8 cellular contexts compared by ENCODE assay signal in the genomic region with DNA sequence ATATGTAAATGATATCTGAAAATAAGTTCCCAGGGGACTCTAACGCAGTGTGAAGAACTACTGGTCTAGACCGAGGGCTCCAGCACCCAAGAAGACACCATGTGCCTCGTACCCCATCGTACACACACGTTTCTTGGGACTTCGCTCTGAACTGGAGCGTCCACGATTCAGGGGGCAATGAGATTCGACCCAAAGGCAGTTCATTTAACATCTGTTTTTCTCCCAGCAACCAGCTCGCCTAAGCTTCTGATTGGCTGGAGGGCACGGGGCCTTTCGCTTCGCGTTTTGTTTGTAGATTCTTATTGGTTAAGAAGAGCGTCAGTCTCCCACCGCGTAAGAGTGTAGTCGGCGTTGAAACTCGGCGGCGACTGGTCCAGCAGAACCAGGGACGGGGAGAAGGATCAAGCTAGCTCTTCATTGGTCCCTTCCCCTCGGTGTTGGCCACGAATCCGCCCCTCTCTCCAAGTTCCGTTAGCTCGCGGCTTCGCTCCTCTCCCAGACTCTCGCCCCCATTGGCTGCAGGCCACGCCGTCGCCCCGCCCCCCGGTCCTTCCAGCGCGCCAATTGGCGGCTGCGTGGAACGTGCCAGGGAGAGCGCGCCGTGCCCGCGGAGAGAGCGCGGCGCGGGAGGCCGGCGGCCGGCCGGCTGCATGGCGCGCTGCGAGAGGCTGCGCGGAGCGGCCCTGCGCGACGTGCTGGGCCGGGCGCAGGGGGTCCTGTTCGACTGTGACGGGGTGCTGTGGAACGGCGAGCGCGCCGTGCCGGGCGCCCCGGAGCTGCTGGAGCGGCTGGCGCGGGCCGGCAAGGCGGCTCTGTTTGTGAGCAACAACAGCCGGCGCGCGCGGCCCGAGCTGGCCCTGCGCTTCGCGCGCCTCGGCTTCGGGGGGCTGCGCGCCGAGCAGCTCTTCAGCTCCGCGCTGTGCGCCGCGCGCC. TPM values are rescaled to one million over a fixed set of nuclear protein-coding genes. Genes with fewer than 3 reads are reported as not detected.
DNase-seq lines count a peak whose midpoint lies in the region; ATAC-seq, FAIRE-seq and TF ChIP-seq lines count a peak whose summit lies in the region.

A gene with protein sequence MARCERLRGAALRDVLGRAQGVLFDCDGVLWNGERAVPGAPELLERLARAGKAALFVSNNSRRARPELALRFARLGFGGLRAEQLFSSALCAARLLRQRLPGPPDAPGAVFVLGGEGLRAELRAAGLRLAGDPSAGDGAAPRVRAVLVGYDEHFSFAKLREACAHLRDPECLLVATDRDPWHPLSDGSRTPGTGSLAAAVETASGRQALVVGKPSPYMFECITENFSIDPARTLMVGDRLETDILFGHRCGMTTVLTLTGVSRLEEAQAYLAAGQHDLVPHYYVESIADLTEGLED (plus strand): TSS at position 591 of the 933 bp plus-strand sequence. CDS start 60 bp downstream, at position 651.

- TF ChIP-seq CTCF in prostate gland (IDR thresholded peaks at IDR 0.05), result no peak

- intact Hi-C loops in left ventricle myocardium superior (cut with micrococcal nuclease) (no loop called here), prostate gland (cut with DNase I) (no loop called here)

- TF ChIP-seq POLR2A in GM15510 (IDR thresholded peaks at IDR 0.05; ENCODE audit: borderline replicate concordance, extremely low read depth, insufficient read length) (peak; percentile 90), prostate gland (IDR thresholded peaks at IDR 0.05) (peak; percentile 43)

- under 1% methylated on average over 69 of the region's 101 CpGs for WGBS in prostate gland

- peaks cover 3% of the 10 kb centered on the region for H3K36me3 Mint-ChIP-seq in T-helper 17 cell (ENCODE audit: low read depth)

- H3K4me1 ChIP-seq in prostate gland (replicated peaks), result peaks cover 3% of the 10 kb centered on the region

- H3K36me3 ChIP-seq in prostate gland, result peaks cover 0 to 3% of the 10 kb centered on the region in 2 donors

- H3K27ac Mint-ChIP-seq in T-helper 17 cell, result peak within 1 kb of the TSS; percentile 92

- peak; percentile 98 for DNase-seq in NCI-H1694 treated with DMSO at 0.1 percent for 48 hours (lab: John Stamatoyannopoulos, UW)
- peak; percentile 97 for DNase-seq in T-helper 17 cell
- peak; percentile 99 for DNase-seq in left ventricle myocardium superior
- peak; percentile 99 for DNase-seq in prostate gland (ENCODE audit: low spot score)
- peak; percentile 99 for DNase-seq in urothelium cell line (ENCODE audit: low spot score)

- peak; percentile 98 for FAIRE-seq in urothelium cell line (lab: Jason Lieb, UNC)

- no peaks in the 10 kb centered on the region for H3K27me3 Mint-ChIP-seq in T-helper 17 cell

- H3K27ac ChIP-seq in angular gyrus (ENCODE audit: low read depth, low read length) (peak within 1 kb of the TSS; percentile 71), prostate gland (peak within 1 kb of the TSS; percentile 50 to 73)

- peaks cover 38% of the 10 kb centered on the region for H3K4me1 Mint-ChIP-seq in T-helper 17 cell

- H3K27me3 ChIP-seq in prostate gland (replicated peaks; ENCODE audit: insufficient read depth), result no peaks in the 10 kb centered on the region

- ATAC-seq in HG02885 (IDR thresholded peaks at IDR 0.05; ENCODE audit: poor library complexity, unreplicated experiment) (peak; percentile 85), T-helper 17 cell (peak; percentile 95), left ventricle myocardium superior (peak; percentile 96)

- no peaks in the 10 kb centered on the region for H3K9me3 ChIP-seq in T-helper 17 cell (ENCODE audit: control insufficient read depth, low read length, poor library complexity, severe bottlenecking)
- H3K9me3 ChIP-seq in prostate gland, result no peaks in the 10 kb centered on the region

- peak within 1 kb of the TSS; percentile 49 to 62 for H3K4me3 ChIP-seq in prostate gland

- H3K4me3 Mint-ChIP-seq in T-helper 17 cell, result peak within 1 kb of the TSS; percentile 88

RNA-seq across cellular contexts. Expression of the gene that starts here (rescaled TPM):
- total RNA-seq in T-helper 17 cell (1 to 10 TPM; 2.6 to 3.0 TPM), left ventricle myocardium superior (21.5 TPM), prostate gland (10 to 100 TPM; 12.9 to 87.8 TPM)

Comparison
In these comparisons a context has a peak if more than half of its experiments do, and no peak if none do; other contexts are left out.
1. Peak in every context shown above with its lines: DNase-seq, ATAC-seq, H3K4me3 ChIP-seq and H3K27ac ChIP-seq.